9 cellular contexts compared by ENCODE assay signal in genomic region chr6:86856937-86857563, GRCh38.
DNase-seq lines count a peak whose midpoint lies in the region; ATAC-seq, FAIRE-seq and TF ChIP-seq lines count a peak whose summit lies in the region.
"Had no signal": no experiment of that assay in that cellular context is flagged by ENCODE, and none has a peak within 500 bp of the region (broad histone marks: within the 10 kb centered on the region; RNA-seq: fewer than 3 reads in every experiment).

No MANE protein-coding gene starts in this region.

- TF ChIP-seq CTCF in C4-2B (conservative IDR thresholded peaks at IDR 0.05) (peak; percentile 47), RWPE1 (conservative IDR thresholded peaks at IDR 0.05; ENCODE audit: low read depth) (peak; percentile 81), epithelial cell of proximal tubule (conservative IDR thresholded peaks at IDR 0.05; ENCODE audit: low read depth, low read length) (peak; percentile 89), prostate gland (IDR thresholded peaks at IDR 0.05) (peak; percentile 36 to 64 (median 52))

- 32% methylated on average over 3 of the region's 3 CpGs for WGBS in prostate gland

- H3K27me3 Mint-ChIP-seq in T-helper 2 cell treated with Interferon-gamma antibody and Interleukin-4, amounts not matched to agents 5 μg/mL and 100 μg/mL, for 36 hours (ENCODE audit: low read depth), result no peaks in the 10 kb centered on the region

- H3K4me1 Mint-ChIP-seq in T-helper 2 cell treated with Interferon-gamma antibody and Interleukin-4, amounts not matched to agents 5 μg/mL and 100 μg/mL, for 36 hours (ENCODE audit: low read depth), result no peaks in the 10 kb centered on the region

- FAIRE-seq in GM12891 (lab: Jason Lieb, UNC), result no peak

- intact Hi-C loops in prostate gland (cut with DNase I), result loop anchor here (5.0 kb wide), 1 partner anchor 935 kb away; no protein-coding TSS in a partner anchor

- H3K9me3 Mint-ChIP-seq in T-helper 2 cell treated with Interferon-gamma antibody and Interleukin-4, amounts not matched to agents 5 μg/mL and 100 μg/mL, for 36 hours, result no peaks in the 10 kb centered on the region

- H3K27ac Mint-ChIP-seq in T-helper 2 cell treated with Interferon-gamma antibody and Interleukin-4, amounts not matched to agents 5 μg/mL and 100 μg/mL, for 36 hours, result no peak overlapping the region

- H3K36me3 Mint-ChIP-seq in T-helper 2 cell treated with Interferon-gamma antibody and Interleukin-4, amounts not matched to agents 5 μg/mL and 100 μg/mL, for 36 hours (ENCODE audit: low read depth), result no peaks in the 10 kb centered on the region

- CTCF ChIA-PET in RWPE1 (lab: Yijun Ruan, JAX), result interaction anchor here (0.6 to 0.7 kb wide), 2 partner anchors 11 to 613 kb away, joined by 3 read pairs; no protein-coding TSS in a partner anchor

- TF ChIP-seq POLR2A in GM12891 (IDR thresholded peaks at IDR 0.05; ENCODE audit: low read depth, low read length) (no peak), prostate gland (IDR thresholded peaks at IDR 0.05) (no peak)

- H3K36me3 ChIP-seq in prostate gland, result no peaks in the 10 kb centered on the region
- H3K36me3 ChIP-seq: neutrophil had no signal

- peak; percentile 2 for DNase-seq in GM12891 (ENCODE audit: insufficient read length, low spot score)
- DNase-seq in HS-5 (ENCODE audit: low read depth), result peak; percentile 10
- DNase-seq in RWPE1 (ENCODE audit: low spot score), result peak; percentile 13
- DNase-seq in epithelial cell of proximal tubule (ENCODE audit: low read depth), result peak; percentile 1
- DNase-seq in prostate gland (ENCODE audit: low spot score), result peak; percentile 37
- DNase-seq in T-helper 2 cell treated with Interferon-gamma antibody and Interleukin-4, amounts not matched to agents 5 μg/mL and 100 μg/mL, for 36 hours (ENCODE audit: low spot score), result no peak

- no peak overlapping the region for H3K4me3 Mint-ChIP-seq in T-helper 2 cell treated with Interferon-gamma antibody and Interleukin-4, amounts not matched to agents 5 μg/mL and 100 μg/mL, for 36 hours

- POLR2A ChIA-PET in RWPE1 (lab: Yijun Ruan, JAX; ENCODE audit: low non-redundant PET), result no interaction called here

- H3K4me3 ChIP-seq in epithelial cell of proximal tubule (ENCODE audit: low read depth, low read length), result no peak overlapping the region
- no peak overlapping the region for H3K4me3 ChIP-seq in prostate gland

- no peaks in the 10 kb centered on the region for H3K4me1 ChIP-seq in prostate gland (replicated peaks)

- H3K9me3 ChIP-seq in prostate gland, result no peaks in the 10 kb centered on the region
- H3K9me3 ChIP-seq: neutrophil had no signal

- ATAC-seq in GM21737 (IDR thresholded peaks at IDR 0.05; ENCODE audit: unreplicated experiment), result no peak

- H3K27ac ChIP-seq in C4-2B (no peak overlapping the region), RWPE1 (no peak overlapping the region), prostate gland (no peak overlapping the region)
- H3K27ac ChIP-seq: neutrophil had no signal

- H3K27me3 ChIP-seq in prostate gland (replicated peaks; ENCODE audit: insufficient read depth), result no peaks in the 10 kb centered on the region
- H3K27me3 ChIP-seq: neutrophil had no signal

TF ChIP-seq in GM12891, 5 proteins besides CTCF, POLR2A, EP300 and RAD21:
- no peak for TF ChIP-seq POLR2AphosphoS5 (IDR thresholded peaks at IDR 0.05; ENCODE audit: low read depth, low read length)
- TF ChIP-seq POU2F2 (IDR thresholded peaks at IDR 0.05; ENCODE audit: low read depth, low read length), result no peak
- TF ChIP-seq TAF1 (IDR thresholded peaks at IDR 0.05; ENCODE audit: low read depth, low read length), result no peak
- no peak for TF ChIP-seq SPI1 (IDR thresholded peaks at IDR 0.05; ENCODE audit: low read depth, low read length)
- no peak for TF ChIP-seq PAX5 (IDR thresholded peaks at IDR 0.05; ENCODE audit: insufficient read depth, low read length, severe bottlenecking)
